ENCODE assay signal across 8 cellular contexts in the genomic region with DNA sequence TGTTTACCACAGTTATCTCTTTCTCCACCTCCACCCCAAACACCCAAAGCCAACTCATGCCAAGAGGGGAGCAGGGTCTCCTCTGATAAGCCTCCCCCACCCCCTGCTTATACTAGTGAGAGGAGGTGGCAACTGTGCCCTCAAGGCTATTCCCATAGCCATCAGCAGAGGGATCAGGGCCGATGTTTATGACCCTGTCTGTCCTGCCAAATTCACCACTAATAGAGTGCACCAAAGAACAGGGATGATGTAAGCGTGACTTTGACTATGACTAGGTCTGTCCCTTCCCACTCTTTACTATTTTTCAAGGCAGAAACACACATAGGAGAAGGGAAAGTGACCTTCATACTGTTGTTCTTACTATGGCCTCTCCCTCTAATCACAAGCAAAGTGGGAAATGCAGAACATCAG.
DNase-seq lines count a peak whose midpoint lies in the region; ATAC-seq and TF ChIP-seq lines count a peak whose summit lies in the region.

No MANE protein-coding gene starts in this region.

- H3K9me3 ChIP-seq in spleen, result no peaks in the 10 kb centered on the region

- 45 to 69% (median 66%) methylated on average over 2 of the region's 2 CpGs for WGBS in spleen, 5 donors

- H3K4me3 ChIP-seq in fibroblast of mammary gland (ENCODE audit: control insufficient read depth, low read depth, low read length) (no peak overlapping the region), spleen (no peak overlapping the region)

- DNase-seq in SHP77 treated with DMSO at 0.1 percent for 48 hours (lab: John Stamatoyannopoulos, UW) (peak; percentile 81), fibroblast of mammary gland (ENCODE audit: low read depth) (peak; percentile 84), spleen (no peak), glomerular visceral epithelial cell (ENCODE audit: extremely low spot score) (no peak), mucosa of gallbladder (ENCODE audit: low spot score) (no peak)

- no peak for TF ChIP-seq POLR2A in spleen (IDR thresholded peaks at IDR 0.05)

- H3K36me3 ChIP-seq in spleen, result no peaks in the 10 kb centered on the region

- TF ChIP-seq CTCF in fibroblast of mammary gland (conservative IDR thresholded peaks at IDR 0.05; ENCODE audit: control insufficient read depth, insufficient read depth, low read depth, low read length), result peak; percentile 26
- no peak for TF ChIP-seq CTCF in spleen (IDR thresholded peaks at IDR 0.05 in 8 of 11, conservative IDR thresholded peaks at IDR 0.05 in 3 of 11)

- H3K27me3 ChIP-seq in spleen (replicated peaks in 1 of 7), result no peaks in the 10 kb centered on the region

- intact Hi-C loops in spleen (cut with DNase I; ENCODE audit: low total_unique reads), result no loop called here

- H3K27ac ChIP-seq in spleen, result peak overlapping the region; percentile 13 to 80 (median 71)

- H3K4me1 ChIP-seq in spleen, result peaks cover 14 to 92% (median 67%) of the 10 kb centered on the region in 6 donors

- ATAC-seq in GM19452 (IDR thresholded peaks at IDR 0.05; ENCODE audit: unreplicated experiment) (peak; percentile 31), HG02571 (IDR thresholded peaks at IDR 0.05; ENCODE audit: unreplicated experiment) (no peak), HG02938 (IDR thresholded peaks at IDR 0.05; ENCODE audit: unreplicated experiment) (no peak)

Comparison
In these comparisons a context has a peak if more than half of its experiments do, and no peak if none do; other contexts are left out.
1. DNase-seq: peak in SHP77 treated with DMSO at 0.1 percent for 48 hours (single experiment) and fibroblast of mammary gland (single experiment); none in spleen (single experiment), glomerular visceral epithelial cell (single experiment) and mucosa of gallbladder (single experiment).